Comparison of ENCODE assay signal across 9 cellular contexts in genomic region chr12:121789233-121789781, GRCh38. TPM values are rescaled to one million over a fixed set of nuclear protein-coding genes. Genes with fewer than 3 reads are reported as not detected.
A peak's percentile ranks its signal among the peaks of the same experiment; 100 is the strongest.
DNase-seq lines count a peak whose midpoint lies in the region; ATAC-seq and TF ChIP-seq lines count a peak whose summit lies in the region.
"Had no signal": no experiment of that assay in that cellular context is flagged by ENCODE, and none has a peak within 500 bp of the region (broad histone marks: within the 10 kb centered on the region; RNA-seq: fewer than 3 reads in every experiment).

No MANE protein-coding gene starts in this region.

- no peak for TF ChIP-seq POLR2A in prostate gland (IDR thresholded peaks at IDR 0.05)

- ATAC-seq in HG03354 (IDR thresholded peaks at IDR 0.05; ENCODE audit: poor library complexity, severe bottlenecking, unreplicated experiment) (peak; percentile 6), GM19328 (IDR thresholded peaks at IDR 0.05; ENCODE audit: unreplicated experiment) (no peak)
- peak in 1 of 2 donors; percentile 25 for ATAC-seq in natural killer cell treated with Interleukin-12 subunit alpha and Interleukin-12 subunit beta and Interleukin-15 and Interleukin-18, amount 100 ng/mL, for 72 hours

- no peaks in the 10 kb centered on the region for H4K20me1 ChIP-seq in mammary epithelial cell (ENCODE audit: insufficient read depth, low read length)

- dilution Hi-C loops in mammary epithelial cell (cut with HindIII; ENCODE audit: low sequenced_read_pairs), result loop anchor here (5.0 kb wide), 3 partner anchors 33 to 93 kb away; no protein-coding TSS in a partner anchor

- H3K9me3 Mint-ChIP-seq in natural killer cell treated with Interleukin-12 subunit alpha and Interleukin-12 subunit beta and Interleukin-15 and Interleukin-18, amount 100 ng/mL, for 72 hours, result no peaks in the 10 kb centered on the region

- H3K4me3 ChIP-seq in GM08714 (ENCODE audit: low read length) (peak overlapping the region; percentile 27; the same call in 1 of the 2 replicates), prostate gland (no peak overlapping the region), mammary epithelial cell (replicated peaks in 1 of 3; ENCODE audit: insufficient read depth in 1 of 3, low read depth in 2 of 3, low read length in 3 of 3) (no peak overlapping the region)

- 85% methylated on average over 12 of the region's 13 CpGs for WGBS in prostate gland
- 80% methylated on average over 13 of the region's 13 CpGs for WGBS in mammary epithelial cell (ENCODE audit: low coverage, missing lambda C conversion rate)

- H3K9ac ChIP-seq in mammary epithelial cell (ENCODE audit: insufficient read depth, low read length), result no peak overlapping the region

- no peaks in the 10 kb centered on the region for H3K79me2 ChIP-seq in mammary epithelial cell (ENCODE audit: insufficient read depth, low read length)

- H3K27ac ChIP-seq in prostate gland (no peak overlapping the region), mammary epithelial cell (ENCODE audit: insufficient read depth, low read depth, low read length) (no peak overlapping the region)

- DNase-seq in activated gamma-delta T cell (lab: John Stamatoyannopoulos, UW), result peak; percentile 45
- no peak for DNase-seq in natural killer cell treated with Interleukin-12 subunit alpha and Interleukin-12 subunit beta and Interleukin-15 and Interleukin-18, amount 100 ng/mL, for 72 hours (ENCODE audit: low spot score)
- no peak for DNase-seq in NCI-H526 treated with DMSO at 0.1 percent for 48 hours (lab: John Stamatoyannopoulos, UW)
- DNase-seq in prostate gland (ENCODE audit: low spot score), result no peak
- DNase-seq in mammary epithelial cell, result no peak
- DNase-seq: NCI-H1092 treated with DMSO at 0.1 percent for 48 hours had no signal

- TF ChIP-seq CTCF in prostate gland (IDR thresholded peaks at IDR 0.05) (no peak), mammary epithelial cell (conservative IDR thresholded peaks at IDR 0.05 in 1 of 2, IDR thresholded peaks at IDR 0.05 in 1 of 2; ENCODE audit: extremely low read depth in 1 of 2, insufficient read depth in 1 of 2, low read depth in 1 of 2, low read length in 2 of 2) (no peak)

- peak overlapping the region; percentile 87 for H3K4me3 Mint-ChIP-seq in natural killer cell treated with Interleukin-12 subunit alpha and Interleukin-12 subunit beta and Interleukin-15 and Interleukin-18, amount 100 ng/mL, for 72 hours

- no TSS peak for BruUV-seq in mammary epithelial cell (replicated peaks; lab: Mats Ljungman, UMichigan)

- in situ Hi-C loops in mammary epithelial cell (cut with MboI; ENCODE audit: low sequenced_read_pairs in 2 of 2), result no loop called here

- peaks cover 69 to 71% of the 10 kb centered on the region in 2 donors for H3K4me1 Mint-ChIP-seq in natural killer cell treated with Interleukin-12 subunit alpha and Interleukin-12 subunit beta and Interleukin-15 and Interleukin-18, amount 100 ng/mL, for 72 hours (ENCODE audit: low read depth in 2 of 2)

- H3K36me3 Mint-ChIP-seq in natural killer cell treated with Interleukin-12 subunit alpha and Interleukin-12 subunit beta and Interleukin-15 and Interleukin-18, amount 100 ng/mL, for 72 hours, result no peaks in the 10 kb centered on the region

- H3K27me3 ChIP-seq in prostate gland (replicated peaks; ENCODE audit: insufficient read depth) (no peaks in the 10 kb centered on the region), mammary epithelial cell (ENCODE audit: insufficient read depth, low read length) (no peaks in the 10 kb centered on the region)

- H3K36me3 ChIP-seq in prostate gland, result no peaks in the 10 kb centered on the region
- H3K36me3 ChIP-seq in mammary epithelial cell (ENCODE audit: insufficient read depth, low read length), result no peaks in the 10 kb centered on the region

- H3K4me2 ChIP-seq in mammary epithelial cell (ENCODE audit: insufficient read depth, low read depth, low read length), result no peak overlapping the region

- intact Hi-C loops in prostate gland (cut with DNase I), result no loop called here
- intact Hi-C loops in mammary epithelial cell (cut with micrococcal nuclease), result no loop called here

- no peak overlapping the region for H2AFZ ChIP-seq in mammary epithelial cell (ENCODE audit: low read depth, low read length)

- H3K4me1 ChIP-seq in prostate gland (replicated peaks) (peaks cover under 1% of the 10 kb centered on the region), mammary epithelial cell (ENCODE audit: insufficient read depth, low read length) (peaks cover 30% of the 10 kb centered on the region)

- H3K27ac Mint-ChIP-seq in natural killer cell treated with Interleukin-12 subunit alpha and Interleukin-12 subunit beta and Interleukin-15 and Interleukin-18, amount 100 ng/mL, for 72 hours, result peak overlapping the region; percentile 95 to 99

- H3K9me3 ChIP-seq in prostate gland, result no peaks in the 10 kb centered on the region
- H3K9me3 ChIP-seq in mammary epithelial cell (replicated peaks; ENCODE audit: insufficient read depth, low read length), result no peaks in the 10 kb centered on the region

- CTCF ChIA-PET in mammary epithelial cell (lab: Charles Lee; ENCODE audit: low non-redundant PET), result no interaction called here

- H3K27me3 Mint-ChIP-seq in natural killer cell treated with Interleukin-12 subunit alpha and Interleukin-12 subunit beta and Interleukin-15 and Interleukin-18, amount 100 ng/mL, for 72 hours, result no peaks in the 10 kb centered on the region

RNA-seq across cellular contexts. Expression of gene RHOF, which starts 4.2 kb away (rescaled TPM):
- total RNA-seq in natural killer cell treated with Interleukin-12 subunit alpha and Interleukin-12 subunit beta and Interleukin-15 and Interleukin-18, amount 100 ng/mL, for 72 hours, result 10 to 100 TPM; 76.1 to 78.0 TPM
- 10 to 100 TPM in 1 of 2 donors, 1 to 10 TPM in 1; 9.5 to 23.5 TPM for total RNA-seq in prostate gland
- total RNA-seq in mammary epithelial cell, result 1 to 10 TPM; 4.4 to 6.2 TPM
- polyA plus RNA-seq in mammary epithelial cell, result 1.4 TPM
- polyA minus RNA-seq in mammary epithelial cell, result 0.26 TPM

RNA-seq across cellular contexts. Expression of gene SETD1B, which starts 14.5 kb away (rescaled TPM):
- total RNA-seq in natural killer cell treated with Interleukin-12 subunit alpha and Interleukin-12 subunit beta and Interleukin-15 and Interleukin-18, amount 100 ng/mL, for 72 hours, result 10 to 100 TPM; 27.1 to 40.8 TPM
- total RNA-seq in prostate gland (10 to 100 TPM; 19.2 to 27.5 TPM), mammary epithelial cell (10 to 100 TPM in 1 of 2 donors, 1 to 10 TPM in 1; 4.3 to 16.0 TPM)
- polyA plus RNA-seq in mammary epithelial cell, result 0.94 TPM
- polyA minus RNA-seq in mammary epithelial cell, result 5.4 TPM
